8 cellular contexts compared by ENCODE assay signal in the genomic region with DNA sequence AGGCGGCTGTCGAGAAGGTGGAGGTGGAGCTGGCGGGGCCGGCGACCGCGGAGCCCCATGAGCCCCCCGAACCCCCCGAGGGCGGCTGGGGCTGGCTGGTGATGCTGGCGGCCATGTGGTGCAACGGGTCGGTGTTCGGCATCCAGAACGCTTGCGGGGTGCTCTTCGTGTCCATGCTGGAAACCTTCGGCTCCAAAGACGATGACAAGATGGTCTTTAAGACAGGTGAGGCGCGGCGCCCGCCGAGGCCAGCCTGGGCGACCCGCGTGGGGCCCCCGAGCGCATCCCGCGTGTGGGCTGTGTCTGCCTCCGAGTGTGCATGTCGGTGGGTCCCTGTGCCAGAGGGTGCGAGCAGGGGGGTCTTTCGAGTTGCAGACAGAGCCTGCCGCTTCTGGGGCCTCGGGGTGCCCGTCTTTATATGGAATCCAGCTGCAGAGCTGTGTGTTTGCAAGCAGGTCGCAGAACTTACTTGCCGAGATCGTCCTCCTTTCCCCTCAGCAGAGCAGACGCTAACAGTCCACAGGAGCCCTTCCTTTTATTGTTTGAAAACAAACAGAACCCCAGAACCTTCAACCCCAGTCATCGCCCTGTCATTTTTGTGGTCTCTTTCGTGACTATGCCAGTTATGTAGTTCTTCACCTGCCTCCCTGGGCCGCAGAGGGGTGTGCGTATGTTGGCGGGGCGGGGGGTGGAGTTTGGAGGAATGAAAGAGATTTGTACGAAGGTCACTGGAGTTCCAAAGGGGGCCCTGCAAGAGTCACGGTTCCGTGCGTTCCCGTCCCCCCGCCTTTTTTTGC. TPM values are rescaled to one million over a fixed set of nuclear protein-coding genes. Genes with fewer than 3 reads are reported as not detected.
DNase-seq lines count a peak whose midpoint lies in the region; ATAC-seq, FAIRE-seq and TF ChIP-seq lines count a peak whose summit lies in the region.

No MANE protein-coding gene starts in this region.

- H4K91ac ChIP-seq in mesenchymal stem cell (ENCODE audit: low read length): no peak overlapping the region

- intact Hi-C loops in activated B cell treated with CpG ODN at 0.5 μM for 24 hours (cut with micrococcal nuclease): no loop called here

- FAIRE-seq in GM19239 (lab: Jason Lieb, UNC): no peak

- no peak overlapping the region for H3K27ac ChIP-seq in ACC112 (ENCODE audit: low read depth, low read length)
- H3K27ac ChIP-seq in HUES64 (ENCODE audit: low read depth, low read length): no peak overlapping the region
- no peak overlapping the region for H3K27ac ChIP-seq in mesenchymal stem cell (ENCODE audit: low read length, poor library complexity, severe bottlenecking)

- ATAC-seq in activated B cell treated with CpG ODN at 0.5 μM for 24 hours (ENCODE audit: low read depth): peak; percentile 19
- ATAC-seq in GM21423 (IDR thresholded peaks at IDR 0.05; ENCODE audit: unreplicated experiment): no peak

- DNase-seq in GM19239 (ENCODE audit: insufficient read length, low spot score): peak; percentile 22
- peak; percentile 23 for DNase-seq in activated B cell treated with CpG ODN at 0.5 μM for 24 hours
- peak; percentile 63 for DNase-seq in central memory CD4-positive, alpha-beta T cell
- peak; percentile 10 for DNase-seq in mesenchymal stem cell
- peak; percentile 27 to 40 for DNase-seq in stimulated activated CD8-positive, alpha-beta memory T cell treated with anti-CD3 and anti-CD28 coated beads, Interleukin-4, amount 100 ng/mL, for 4 hours (ENCODE audit: low read depth in 2 of 2, low spot score in 1 of 2)

- H3K4me3 Mint-ChIP-seq in activated B cell treated with CpG ODN at 0.5 μM for 24 hours: peak overlapping the region; percentile 88

- H3K9me3 ChIP-seq in HUES64 (ENCODE audit: insufficient read depth, low read depth, low read length): no peaks in the 10 kb centered on the region
- H3K9me3 ChIP-seq in mesenchymal stem cell (ENCODE audit: control insufficient read depth, low read length): no peaks in the 10 kb centered on the region

- no peak overlapping the region for H3K4ac ChIP-seq in mesenchymal stem cell (ENCODE audit: low read depth in 1 of 2, low read length in 2 of 2)

- H2AFZ ChIP-seq in ACC112 (ENCODE audit: low read length, unreplicated experiment) (peak overlapping the region; percentile 64), mesenchymal stem cell (ENCODE audit: low read depth, low read length) (no peak overlapping the region)

- no peak overlapping the region for H3K14ac ChIP-seq in mesenchymal stem cell (ENCODE audit: low read length in 2 of 2)

- under 1% methylated on average over 54 of the region's 54 CpGs for WGBS in HUES64
- 2% methylated on average over 54 of the region's 54 CpGs for WGBS in mesenchymal stem cell

- H2BK5ac ChIP-seq in mesenchymal stem cell (ENCODE audit: low read depth, low read length, poor library complexity, severe bottlenecking): no peak overlapping the region

- no peaks in the 10 kb centered on the region for H3K36me3 Mint-ChIP-seq in activated B cell treated with CpG ODN at 0.5 μM for 24 hours (ENCODE audit: low read depth)

- TF ChIP-seq CTCF in activated B cell treated with CpG ODN at 0.5 μM for 24 hours (IDR thresholded peaks at IDR 0.05): no peak

- H3K27ac Mint-ChIP-seq in activated B cell treated with CpG ODN at 0.5 μM for 24 hours: no peak overlapping the region

- no peaks in the 10 kb centered on the region for H3K79me2 ChIP-seq in ACC112 (ENCODE audit: control insufficient read depth, insufficient read depth, low read length, unreplicated experiment)

- no peak overlapping the region for H2BK120ac ChIP-seq in mesenchymal stem cell (ENCODE audit: low read depth, low read length)

- no peaks in the 10 kb centered on the region for H3K9me3 Mint-ChIP-seq in activated B cell treated with CpG ODN at 0.5 μM for 24 hours

- H3K9ac ChIP-seq in HUES64 (ENCODE audit: low read depth, low read length) (peak overlapping the region; percentile 1), mesenchymal stem cell (ENCODE audit: low read length) (no peak overlapping the region)

- no peak overlapping the region for H3K18ac ChIP-seq in mesenchymal stem cell (ENCODE audit: low read depth in 1 of 2, low read length in 2 of 2)

- H3K4me2 ChIP-seq in mesenchymal stem cell (ENCODE audit: low read length, poor library complexity, severe bottlenecking): peak overlapping the region; percentile 55

- H3K36me3 ChIP-seq in ACC112 (ENCODE audit: insufficient read depth, low read length) (no peaks in the 10 kb centered on the region), HUES64 (ENCODE audit: insufficient read depth, low read length) (no peaks in the 10 kb centered on the region), mesenchymal stem cell (ENCODE audit: control insufficient read depth in 1 of 2, insufficient read depth in 2 of 2, low read depth in 1 of 2, low read length in 2 of 2) (no peaks in the 10 kb centered on the region)

- H3K79me1 ChIP-seq in mesenchymal stem cell (replicated peaks; ENCODE audit: low read length, poor library complexity, severe bottlenecking): no peaks in the 10 kb centered on the region

- H3K27me3 Mint-ChIP-seq in activated B cell treated with CpG ODN at 0.5 μM for 24 hours: peaks cover 24% of the 10 kb centered on the region

- CTCF ChIA-PET in activated B cell treated with CpG ODN at 0.5 μM for 24 hours (lab: Charles Lee): no interaction called here

- no peak overlapping the region for H2BK12ac ChIP-seq in mesenchymal stem cell (ENCODE audit: low read length in 2 of 2)

- H2AK5ac ChIP-seq in mesenchymal stem cell (ENCODE audit: low read length, severe bottlenecking): no peak overlapping the region

- H3K4me3 ChIP-seq in ACC112 (ENCODE audit: low read depth, low read length) (peak overlapping the region; percentile 76), HUES64 (ENCODE audit: low read length) (peak overlapping the region; percentile 53), mesenchymal stem cell (ENCODE audit: insufficient read depth in 1 of 2, low read depth in 1 of 2, low read length in 2 of 2) (peak overlapping the region; percentile 44 to 63)

- H3K23ac ChIP-seq in mesenchymal stem cell (ENCODE audit: low read length in 2 of 2): peak overlapping the region in 1 of 2 experiments; percentile 34

- H3K4me1 ChIP-seq in ACC112 (ENCODE audit: control insufficient read depth, insufficient read depth, low read length, unreplicated experiment) (no peaks in the 10 kb centered on the region), HUES64 (ENCODE audit: insufficient read depth, low read length) (peaks cover 27% of the 10 kb centered on the region), mesenchymal stem cell (ENCODE audit: control insufficient read depth, insufficient read depth, low read depth, low read length) (peaks cover 12% of the 10 kb centered on the region)

- H3K27me3 ChIP-seq in ACC112 (ENCODE audit: insufficient read depth, low read length) (peaks cover 74% of the 10 kb centered on the region), HUES64 (ENCODE audit: insufficient read depth, low read length) (peaks cover 41% of the 10 kb centered on the region), mesenchymal stem cell (ENCODE audit: control insufficient read depth in 1 of 2, insufficient read depth in 1 of 2, low read length in 2 of 2) (peaks cover 15 to 73% of the 10 kb centered on the region in 2 experiments)

- POLR2A ChIA-PET in activated B cell treated with CpG ODN at 0.5 μM for 24 hours (lab: Charles Lee): no interaction called here

- H3K4me1 Mint-ChIP-seq in activated B cell treated with CpG ODN at 0.5 μM for 24 hours: peaks cover 18% of the 10 kb centered on the region

- no peak overlapping the region for H4K8ac ChIP-seq in mesenchymal stem cell (ENCODE audit: low read length)

- no peak overlapping the region for H2BK15ac ChIP-seq in mesenchymal stem cell (ENCODE audit: low read depth, poor library complexity, severe bottlenecking)

RNA-seq across cellular contexts. Expression of gene SLC16A10, which starts 0.8 kb away (rescaled TPM):
- polyA plus RNA-seq in HUES64 (2013, experiment 1 of 2): 4.3 TPM
- 5.8 TPM for polyA plus RNA-seq in HUES64 (2013, experiment 2 of 2)
- total RNA-seq in activated B cell treated with CpG ODN at 0.5 μM for 24 hours: 0.02 and 0.13 TPM in 2 replicates
- polyA plus RNA-seq in mesenchymal stem cell (2013, experiment 1 of 2): not detected
- polyA plus RNA-seq in mesenchymal stem cell (2013, experiment 2 of 2): not detected

Comparison
In these comparisons a context has a peak if more than half of its experiments do, and no peak if none do; other contexts are left out.
1. DNase-seq: peak in every context shown above with its lines; median percentile 63 in central memory CD4-positive, alpha-beta T cell; 34 in stimulated activated CD8-positive, alpha-beta memory T cell treated with anti-CD3 and anti-CD28 coated beads, Interleukin-4, amount 100 ng/mL, for 4 hours; 23 in activated B cell treated with CpG ODN at 0.5 μM for 24 hours; 22 in GM19239; 10 in mesenchymal stem cell.